In the genomic region with DNA sequence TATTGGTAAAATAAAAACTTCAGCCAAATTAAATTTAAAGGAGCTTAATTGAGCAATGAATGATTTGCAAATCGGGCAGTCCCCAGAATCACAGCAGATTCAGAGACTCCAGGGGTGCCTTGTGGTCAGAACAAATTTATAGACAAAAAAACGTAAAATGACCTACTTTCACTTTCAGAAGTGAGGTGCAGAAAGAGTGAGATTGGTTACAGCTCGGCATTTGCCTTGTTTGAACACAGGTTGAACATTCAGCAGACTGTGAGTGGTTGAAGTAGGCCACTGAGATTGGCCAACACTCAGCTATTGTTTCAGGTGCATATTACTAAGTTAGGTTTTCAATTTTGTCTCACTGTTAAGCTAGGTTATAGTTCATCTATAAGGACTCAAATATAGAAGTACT, we compare ENCODE assay signal across 14 cellular contexts.
DNase-seq lines count a peak whose midpoint lies in the region; ATAC-seq, FAIRE-seq and TF ChIP-seq lines count a peak whose summit lies in the region.
"Had no signal": no experiment of that assay in that cellular context is flagged by ENCODE, and none has a peak within 500 bp of the region (broad histone marks: within the 10 kb centered on the region; RNA-seq: fewer than 3 reads in every experiment).

No MANE protein-coding gene starts in this region.

- H3K4ac ChIP-seq in H9 (ENCODE audit: low read depth, low read length): no peak overlapping the region

- no peak overlapping the region for H4K5ac ChIP-seq in H9 (ENCODE audit: insufficient read length, low read depth, low read length)

- H2AK5ac ChIP-seq in H9 (ENCODE audit: insufficient read length, low read length): no peak overlapping the region

- peak overlapping the region; percentile 33 for H3K27ac Mint-ChIP-seq in activated CD8-positive, alpha-beta T cell treated with anti-CD3 and anti-CD28 coated beads, Interleukin-2, amount 10 ng/mL, durations not matched to agents 7 days and 5 days
- no peak overlapping the region for H3K27ac Mint-ChIP-seq in activated naive CD4-positive, alpha-beta T cell treated with anti-CD3 and anti-CD28 coated beads, Interleukin-2, amount 10 ng/mL, durations not matched to agents 7 days and 5 days
- peak overlapping the region in 1 of 3 experiments; percentile 66; a peak in 1 of 7 replicates for H3K27ac Mint-ChIP-seq in H9

- H3K4me3 ChIP-seq in GM23248 (peak overlapping the region; percentile 64), small intestine (ENCODE audit: low read depth in 1 of 2, low read length in 2 of 2) (no peak overlapping the region)

- H3K56ac ChIP-seq in H9 (ENCODE audit: insufficient read length, low read depth, low read length): no peak overlapping the region

- no peak for TF ChIP-seq CTCF in H9 (conservative IDR thresholded peaks at IDR 0.05)

- H3K4me2 ChIP-seq in GM23248 (ENCODE audit: unreplicated experiment) (peak overlapping the region; percentile 74), H9 (ENCODE audit: insufficient read depth, insufficient read length, low read length) (no peak overlapping the region)

- no peaks in the 10 kb centered on the region for H3K36me3 Mint-ChIP-seq in activated CD8-positive, alpha-beta T cell treated with anti-CD3 and anti-CD28 coated beads, Interleukin-2, amount 10 ng/mL, durations not matched to agents 7 days and 5 days (ENCODE audit: low read depth)
- H3K36me3 Mint-ChIP-seq in activated naive CD4-positive, alpha-beta T cell treated with anti-CD3 and anti-CD28 coated beads, Interleukin-2, amount 10 ng/mL, durations not matched to agents 7 days and 5 days: no peaks in the 10 kb centered on the region
- peaks cover 20 to 28% (median 20%) of the 10 kb centered on the region in 3 experiments for H3K36me3 Mint-ChIP-seq in H9 (ENCODE audit: insufficient read depth in 1 of 3, low read depth in 3 of 3)

- CTCF ChIA-PET in activated CD8-positive, alpha-beta T cell treated with anti-CD3 and anti-CD28 coated beads, Interleukin-2, amount 10 ng/mL, durations not matched to agents 7 days and 5 days (lab: Charles Lee): interaction anchor here (1.2 kb wide), 1 partner anchor 15 kb away, joined by 4 read pairs; no protein-coding TSS in a partner anchor
- CTCF ChIA-PET in activated naive CD4-positive, alpha-beta T cell treated with anti-CD3 and anti-CD28 coated beads, Interleukin-2, amount 10 ng/mL, durations not matched to agents 7 days and 5 days (lab: Charles Lee): no interaction called here

- H2BK5ac ChIP-seq in H9 (ENCODE audit: insufficient read length, low read length): no peak overlapping the region

- H3K9me2 ChIP-seq in GM23248 (ENCODE audit: insufficient read depth): no peaks in the 10 kb centered on the region

- no peaks in the 10 kb centered on the region for H3K23me2 ChIP-seq in H9 (ENCODE audit: insufficient read length, low read depth, low read length, poor library complexity, severe bottlenecking)

- H3K27me3 Mint-ChIP-seq in activated CD8-positive, alpha-beta T cell treated with anti-CD3 and anti-CD28 coated beads, Interleukin-2, amount 10 ng/mL, durations not matched to agents 7 days and 5 days (ENCODE audit: low read depth): peaks cover 2% of the 10 kb centered on the region
- H3K27me3 Mint-ChIP-seq in activated naive CD4-positive, alpha-beta T cell treated with anti-CD3 and anti-CD28 coated beads, Interleukin-2, amount 10 ng/mL, durations not matched to agents 7 days and 5 days: no peaks in the 10 kb centered on the region
- no peaks in the 10 kb centered on the region for H3K27me3 Mint-ChIP-seq in H9 (ENCODE audit: low read depth)

- H3K9me3 Mint-ChIP-seq in activated CD8-positive, alpha-beta T cell treated with anti-CD3 and anti-CD28 coated beads, Interleukin-2, amount 10 ng/mL, durations not matched to agents 7 days and 5 days (ENCODE audit: insufficient read depth): peaks cover 19% of the 10 kb centered on the region
- H3K9me3 Mint-ChIP-seq in activated naive CD4-positive, alpha-beta T cell treated with anti-CD3 and anti-CD28 coated beads, Interleukin-2, amount 10 ng/mL, durations not matched to agents 7 days and 5 days: peaks cover 10% of the 10 kb centered on the region
- H3K9me3 Mint-ChIP-seq in H9: peaks cover 28 to 30% of the 10 kb centered on the region in 2 experiments

- H2BK20ac ChIP-seq in H9 (ENCODE audit: low read depth, low read length, poor library complexity, severe bottlenecking): no peak overlapping the region

- FAIRE-seq in small intestine (lab: Jason Lieb, UNC): no peak
- FAIRE-seq: G401.6 had no signal

- H2BK120ac ChIP-seq in H9 (ENCODE audit: low read depth, low read length, poor library complexity, severe bottlenecking): no peak overlapping the region

- no peak overlapping the region for H3K23ac ChIP-seq in H9 (ENCODE audit: insufficient read length, low read depth, low read length)

- H3K79me1 ChIP-seq in H9 (ENCODE audit: insufficient read depth, low read depth, low read length, poor library complexity, severe bottlenecking): no peaks in the 10 kb centered on the region

- in situ Hi-C loops in GM23248 (cut with MboI): no loop called here

- H3T11ph ChIP-seq in H9 (ENCODE audit: low read length): no peak overlapping the region

- no peaks in the 10 kb centered on the region for H3K27me3 ChIP-seq in GM23248 (replicated peaks; ENCODE audit: insufficient read depth)
- H3K27me3 ChIP-seq in small intestine (ENCODE audit: control insufficient read depth in 2 of 2, insufficient read depth in 2 of 2, low read length in 2 of 2): no peaks in the 10 kb centered on the region
- no peaks in the 10 kb centered on the region for H3K27me3 ChIP-seq in H9 (ENCODE audit: insufficient read depth, low read length)
- H3K27me3 ChIP-seq: Peyer's patch had no signal

- peak overlapping the region; percentile 33 for H3K27ac ChIP-seq in GM23248
- no peak overlapping the region for H3K27ac ChIP-seq in small intestine (ENCODE audit: low read depth in 1 of 2, low read length in 1 of 2)
- no peak overlapping the region for H3K27ac ChIP-seq in H9 (ENCODE audit: insufficient read length, low read depth, low read length)
- H3K27ac ChIP-seq: Peyer's patch had no signal

- H2BK12ac ChIP-seq in H9 (ENCODE audit: insufficient read length, low read depth, low read length): no peak overlapping the region

- H3K14ac ChIP-seq in H9 (ENCODE audit: insufficient read depth, low read length): no peak overlapping the region

- H3K4me1 ChIP-seq in GM23248 (ENCODE audit: insufficient read depth) (peaks cover 46% of the 10 kb centered on the region), small intestine (ENCODE audit: control insufficient read depth in 2 of 2, insufficient read depth in 1 of 2, low read depth in 1 of 2, low read length in 1 of 2) (no peaks in the 10 kb centered on the region), H9 (ENCODE audit: insufficient read depth, low read length) (no peaks in the 10 kb centered on the region; the same call in 1 of the 2 replicates)
- H3K4me1 ChIP-seq: Peyer's patch had no signal

- POLR2A ChIA-PET in activated CD8-positive, alpha-beta T cell treated with anti-CD3 and anti-CD28 coated beads, Interleukin-2, amount 10 ng/mL, durations not matched to agents 7 days and 5 days (lab: Charles Lee): interaction anchor here (0.8 kb wide), 1 partner anchor 597 kb away, joined by 4 read pairs; no protein-coding TSS in a partner anchor

- no peaks in the 10 kb centered on the region for H3K9me3 ChIP-seq in GM23248 (ENCODE audit: low read depth)
- no peaks in the 10 kb centered on the region for H3K9me3 ChIP-seq in small intestine (ENCODE audit: control insufficient read depth, low read depth)
- H3K9me3 ChIP-seq in H9 (ENCODE audit: control insufficient read depth, low read depth, low read length): peaks cover 5% of the 10 kb centered on the region
- H3K9me3 ChIP-seq: Peyer's patch had no signal

- DNase-seq in GM23248 (peak; percentile 45), glomerular visceral epithelial cell (ENCODE audit: extremely low spot score) (peak; percentile 53), small intestine (peak; percentile 28), occipital lobe (lab: John Stamatoyannopoulos, UW) (no peak), GOT3 (lab: John Stamatoyannopoulos, UW) (no peak), H9 (no peak)
- peak; percentile 35 for DNase-seq in activated CD8-positive, alpha-beta T cell treated with anti-CD3 and anti-CD28 coated beads, Interleukin-2, amount 10 ng/mL, durations not matched to agents 7 days and 5 days
- DNase-seq in activated naive CD4-positive, alpha-beta T cell treated with anti-CD3 and anti-CD28 coated beads, Interleukin-2, amount 10 ng/mL, durations not matched to agents 7 days and 5 days: no peak
- DNase-seq: dermis blood vessel endothelial cell, kidney glomerular epithelial cell, NCI-H1092, Peyer's patch, trophoblast cell had no signal

- H3K36me3 ChIP-seq in GM23248 (ENCODE audit: low read depth): 0 out of 2 replicates have a peak, but pooled peaks cover 3% of the 10 kb centered on the region
- H3K36me3 ChIP-seq in small intestine (ENCODE audit: control insufficient read depth in 2 of 2, insufficient read depth in 2 of 2, low read length in 2 of 2): no peaks in the 10 kb centered on the region
- H3K36me3 ChIP-seq: Peyer's patch had no signal

- no peak overlapping the region for H3K18ac ChIP-seq in H9 (ENCODE audit: insufficient read length, low read depth, low read length)

- peak overlapping the region; percentile 53 for H3K4me3 Mint-ChIP-seq in activated CD8-positive, alpha-beta T cell treated with anti-CD3 and anti-CD28 coated beads, Interleukin-2, amount 10 ng/mL, durations not matched to agents 7 days and 5 days
- no peak overlapping the region for H3K4me3 Mint-ChIP-seq in activated naive CD4-positive, alpha-beta T cell treated with anti-CD3 and anti-CD28 coated beads, Interleukin-2, amount 10 ng/mL, durations not matched to agents 7 days and 5 days
- H3K4me3 Mint-ChIP-seq in H9: no peak overlapping the region

- peaks cover 85% of the 10 kb centered on the region for H3K79me2 ChIP-seq in GM23248 (ENCODE audit: insufficient read depth)
- no peaks in the 10 kb centered on the region for H3K79me2 ChIP-seq in H9 (ENCODE audit: insufficient read depth, low read length)

- H4K20me1 ChIP-seq in GM23248 (ENCODE audit: insufficient read depth) (no peaks in the 10 kb centered on the region; the same call in 1 of the 2 replicates), H9 (ENCODE audit: control insufficient read depth, insufficient read depth, insufficient read length) (no peaks in the 10 kb centered on the region)

- H4K8ac ChIP-seq in H9 (replicated peaks; ENCODE audit: insufficient read length, low read depth, low read length): no peak overlapping the region

- H4K91ac ChIP-seq in H9 (ENCODE audit: insufficient read length, low read depth, low read length): no peak overlapping the region

- H2AFZ ChIP-seq in GM23248 (no peak overlapping the region), H9 (ENCODE audit: low read length) (no peak overlapping the region)

- H3F3A ChIP-seq in GM23248 (ENCODE audit: insufficient read depth): peaks cover 39% of the 10 kb centered on the region

- peak overlapping the region; percentile 58 for H3K9ac ChIP-seq in GM23248
- H3K9ac ChIP-seq in H9 (ENCODE audit: extremely low read depth, insufficient read length, low read length): no peak overlapping the region

- H3K4me1 Mint-ChIP-seq in activated CD8-positive, alpha-beta T cell treated with anti-CD3 and anti-CD28 coated beads, Interleukin-2, amount 10 ng/mL, durations not matched to agents 7 days and 5 days (ENCODE audit: low read depth): peaks cover 11% of the 10 kb centered on the region
- no peaks in the 10 kb centered on the region for H3K4me1 Mint-ChIP-seq in activated naive CD4-positive, alpha-beta T cell treated with anti-CD3 and anti-CD28 coated beads, Interleukin-2, amount 10 ng/mL, durations not matched to agents 7 days and 5 days
- peaks cover 28 to 29% of the 10 kb centered on the region in 2 experiments for H3K4me1 Mint-ChIP-seq in H9

- 18 to 22% methylated on average over 3 of the region's 3 CpGs for WGBS in GM23248 (ENCODE audit: low coverage in 1 of 2, low lambda C conversion rate in 2 of 2, missing lambda C conversion rate in 2 of 2), 2 experiments
- whole genome bisulfite sequencing in small intestine, 3 donors: 17 to 30% (median 22%) methylated on average over 3 of the region's 3 CpGs
- no CpG with 5 or more reads among the region's 3 CpGs for WGBS in H9 (ENCODE audit: extremely low coverage, insufficient read length, low lambda C conversion rate)

- H2BK15ac ChIP-seq in H9 (ENCODE audit: low read depth, low read length): no peak overlapping the region

- ATAC-seq in activated CD8-positive, alpha-beta T cell treated with anti-CD3 and anti-CD28 coated beads, Interleukin-2, amount 10 ng/mL, durations not matched to agents 7 days and 5 days: peak; percentile 80

Comparison
In these comparisons a context has a peak if more than half of its experiments do, and no peak if none do; other contexts are left out.
1. DNase-seq: peak in GM23248 (single experiment), activated CD8-positive, alpha-beta T cell treated with anti-CD3 and anti-CD28 coated beads, Interleukin-2, amount 10 ng/mL, durations not matched to agents 7 days and 5 days (single experiment), glomerular visceral epithelial cell (single experiment) and small intestine (single experiment); none in occipital lobe (single experiment), GOT3 (single experiment), activated naive CD4-positive, alpha-beta T cell treated with anti-CD3 and anti-CD28 coated beads, Interleukin-2, amount 10 ng/mL, durations not matched to agents 7 days and 5 days (single experiment) and H9 (single experiment).